ENCODE assay signal across 15 cellular contexts in the genomic region with DNA sequence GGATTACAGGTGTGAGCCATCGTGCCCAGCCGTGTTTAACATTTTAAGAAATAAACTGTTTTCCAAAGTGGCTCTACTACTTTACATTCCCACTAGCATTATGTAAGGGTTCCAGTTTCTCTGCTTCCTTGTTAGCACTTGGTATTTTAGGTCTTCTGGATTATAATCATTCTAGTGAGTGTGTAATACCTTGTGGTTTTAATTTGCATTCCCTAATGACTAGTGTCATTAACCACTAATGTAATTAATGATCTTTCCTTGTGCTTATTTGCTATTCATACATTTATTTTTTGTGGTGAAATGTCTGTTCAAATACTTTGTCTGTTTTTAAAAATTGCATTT. TPM values are rescaled to one million over a fixed set of nuclear protein-coding genes. Genes with fewer than 3 reads are reported as not detected.
DNase-seq lines count a peak whose midpoint lies in the region; ATAC-seq, FAIRE-seq and TF ChIP-seq lines count a peak whose summit lies in the region.
"Had no signal": no experiment of that assay in that cellular context is flagged by ENCODE, and none has a peak within 500 bp of the region (broad histone marks: within the 10 kb centered on the region; RNA-seq: fewer than 3 reads in every experiment).

No MANE protein-coding gene starts in this region.

- H3K4me3 ChIP-seq in astrocyte (ENCODE audit: insufficient read depth, low read depth, low read length) (no peak overlapping the region), right cardiac atrium (ENCODE audit: low read length) (no peak overlapping the region)

- no peak overlapping the region for H3K14ac ChIP-seq in H9 (ENCODE audit: insufficient read depth, low read length)

- H3K79me2 ChIP-seq in H9 (ENCODE audit: insufficient read depth, low read length) = no peaks in the 10 kb centered on the region; the same call in 1 of the 2 replicates
- peaks cover 56% of the 10 kb centered on the region for H3K79me2 ChIP-seq in astrocyte (ENCODE audit: insufficient read depth, low read length)

- no peak overlapping the region for H2AK5ac ChIP-seq in H9 (ENCODE audit: insufficient read length, low read length)

- H3K27me3 ChIP-seq in H9 (ENCODE audit: insufficient read depth, low read length) = no peaks in the 10 kb centered on the region
- H3K27me3 ChIP-seq in astrocyte (ENCODE audit: insufficient read depth, low read length) = no peaks in the 10 kb centered on the region
- H3K27me3 ChIP-seq in right cardiac atrium (ENCODE audit: control insufficient read depth, insufficient read depth) = no peaks in the 10 kb centered on the region

- H3K9me3 Mint-ChIP-seq in H9 = no peaks in the 10 kb centered on the region
- no peaks in the 10 kb centered on the region for H3K9me3 Mint-ChIP-seq in astrocyte (ENCODE audit: unreplicated experiment)
- no peaks in the 10 kb centered on the region for H3K9me3 Mint-ChIP-seq in stimulated activated memory B cell treated with anti-CD40 and anti-IgM and Interleukin-4, amounts not matched to agents 10 μg/mL and 1 μg/mL and 100 μg/mL, for 72 hours
- H3K9me3 Mint-ChIP-seq: activated naive CD4-positive, alpha-beta T cell treated with anti-CD3 and anti-CD28 coated beads, Interleukin-2, amount 10 ng/mL, durations not matched to agents 7 days and 5 days; stimulated activated naive CD8-positive, alpha-beta T cell treated with anti-CD3 and anti-CD28 coated beads, Interleukin-15, amount 100 ng/mL, for 72 hours had no signal

- H3K27ac ChIP-seq in H9 (ENCODE audit: insufficient read length, low read depth, low read length) (no peak overlapping the region), astrocyte (ENCODE audit: low read depth, low read length) (no peak overlapping the region), right cardiac atrium (ENCODE audit: low read length) (peak overlapping the region; percentile 82), RWPE1 (no peak overlapping the region)

- no peak overlapping the region for H3K18ac ChIP-seq in H9 (ENCODE audit: insufficient read length, low read depth, low read length)

- H3K9ac ChIP-seq in H9 (ENCODE audit: extremely low read depth, insufficient read length, low read length) (no peak overlapping the region), astrocyte (ENCODE audit: low read length) (no peak overlapping the region)

- intact Hi-C loops in right cardiac atrium (cut with DNase I) = no loop called here

- H3K23ac ChIP-seq in H9 (ENCODE audit: insufficient read length, low read depth, low read length) = no peak overlapping the region

- no peak overlapping the region for H4K91ac ChIP-seq in H9 (ENCODE audit: insufficient read length, low read depth, low read length)

- no peak overlapping the region for H2BK15ac ChIP-seq in H9 (ENCODE audit: low read depth, low read length)

- no peak overlapping the region for H3K4ac ChIP-seq in H9 (ENCODE audit: low read depth, low read length)

- POLR2A ChIA-PET in RWPE1 (lab: Yijun Ruan, JAX; ENCODE audit: low non-redundant PET) = no interaction called here

- no peak for ATAC-seq in right cardiac atrium
- no peak for ATAC-seq in stimulated activated memory B cell treated with anti-CD40 and anti-IgM and Interleukin-4, amounts not matched to agents 10 μg/mL and 1 μg/mL and 100 μg/mL, for 72 hours
- ATAC-seq: HCT116; stimulated activated naive CD8-positive, alpha-beta T cell treated with anti-CD3 and anti-CD28 coated beads, Interleukin-15, amount 100 ng/mL, for 72 hours had no signal

- no peak for FAIRE-seq in astrocyte (lab: Jason Lieb, UNC)

- H4K20me1 ChIP-seq in H9 (ENCODE audit: control insufficient read depth, insufficient read depth, insufficient read length) = no peaks in the 10 kb centered on the region
- H4K20me1 ChIP-seq in astrocyte (ENCODE audit: insufficient read depth, low read length) = peaks cover 51% of the 10 kb centered on the region

- H3K4me1 ChIP-seq in H9 (ENCODE audit: insufficient read depth, low read length) (no peaks in the 10 kb centered on the region), astrocyte (ENCODE audit: insufficient read depth, low read length) (no peaks in the 10 kb centered on the region), right cardiac atrium (ENCODE audit: control insufficient read depth, insufficient read depth, low read length) (peaks cover 2% of the 10 kb centered on the region)

- H4K8ac ChIP-seq in H9 (replicated peaks; ENCODE audit: insufficient read length, low read depth, low read length) = no peak overlapping the region

- H3K4me2 ChIP-seq in H9 (ENCODE audit: insufficient read depth, insufficient read length, low read length) (no peak overlapping the region), astrocyte (ENCODE audit: low read length) (no peak overlapping the region)

- no peak overlapping the region for H2BK5ac ChIP-seq in H9 (ENCODE audit: insufficient read length, low read length)

- no peak overlapping the region for H2BK120ac ChIP-seq in H9 (ENCODE audit: low read depth, low read length, poor library complexity, severe bottlenecking)

- no peak overlapping the region for H4K5ac ChIP-seq in H9 (ENCODE audit: insufficient read length, low read depth, low read length)

- peaks cover 4 to 10% of the 10 kb centered on the region in 2 experiments; a peak in 3 of 4 replicates for H3K4me1 Mint-ChIP-seq in H9
- peaks cover 19% of the 10 kb centered on the region for H3K4me1 Mint-ChIP-seq in astrocyte (ENCODE audit: low read depth, unreplicated experiment)
- peaks cover 53% of the 10 kb centered on the region for H3K4me1 Mint-ChIP-seq in stimulated activated memory B cell treated with anti-CD40 and anti-IgM and Interleukin-4, amounts not matched to agents 10 μg/mL and 1 μg/mL and 100 μg/mL, for 72 hours

- no CpG with 5 or more reads among the region's 2 CpGs for WGBS in H9 (ENCODE audit: extremely low coverage, insufficient read length, low lambda C conversion rate)
- WGBS in right cardiac atrium = 52% methylated on average over 2 of the region's 2 CpGs

- no peak overlapping the region for H2BK12ac ChIP-seq in H9 (ENCODE audit: insufficient read length, low read depth, low read length)

- no peak for DNase-seq in H9
- peak; percentile 67 for DNase-seq in astrocyte (ENCODE audit: low read depth)
- no peak for DNase-seq in right cardiac atrium
- DNase-seq in NCI-H1436 treated with DMSO at 0.1 percent for 48 hours (lab: John Stamatoyannopoulos, UW) = no peak
- DNase-seq in RWPE1 (ENCODE audit: low spot score) = no peak
- no peak for DNase-seq in anterior cingulate cortex (lab: John Stamatoyannopoulos, UW)
- DNase-seq: activated naive CD4-positive, alpha-beta T cell treated with anti-CD3 and anti-CD28 coated beads, Interleukin-2, amount 10 ng/mL, durations not matched to agents 7 days and 5 days; erythroblast; mesenchymal stem cell; NCI-H1436; NCI-H446 treated with DMSO at 0.1 percent for 48 hours; stimulated activated naive CD8-positive, alpha-beta T cell treated with anti-CD3 and anti-CD28 coated beads, Interleukin-15, amount 100 ng/mL, for 72 hours had no signal

- H3K23me2 ChIP-seq in H9 (ENCODE audit: insufficient read length, low read depth, low read length, poor library complexity, severe bottlenecking) = no peaks in the 10 kb centered on the region

- H2BK20ac ChIP-seq in H9 (ENCODE audit: low read depth, low read length, poor library complexity, severe bottlenecking) = no peak overlapping the region

- H3K36me3 ChIP-seq in astrocyte (ENCODE audit: insufficient read depth, low read length) = no peaks in the 10 kb centered on the region

- no peak overlapping the region for H3T11ph ChIP-seq in H9 (ENCODE audit: low read length)

- no peaks in the 10 kb centered on the region for H3K79me1 ChIP-seq in H9 (ENCODE audit: insufficient read depth, low read depth, low read length, poor library complexity, severe bottlenecking)

- TF ChIP-seq CTCF in H9 (conservative IDR thresholded peaks at IDR 0.05) (no peak), astrocyte (IDR thresholded peaks at IDR 0.05; ENCODE audit: insufficient read depth, low read depth, low read length) (no peak), RWPE1 (conservative IDR thresholded peaks at IDR 0.05; ENCODE audit: low read depth) (no peak)

- H3K27me3 Mint-ChIP-seq in H9 (ENCODE audit: low read depth) (no peaks in the 10 kb centered on the region), astrocyte (ENCODE audit: low read depth, unreplicated experiment) (no peaks in the 10 kb centered on the region)
- H3K27me3 Mint-ChIP-seq in stimulated activated memory B cell treated with anti-CD40 and anti-IgM and Interleukin-4, amounts not matched to agents 10 μg/mL and 1 μg/mL and 100 μg/mL, for 72 hours = no peaks in the 10 kb centered on the region
- H3K27me3 Mint-ChIP-seq: activated naive CD4-positive, alpha-beta T cell treated with anti-CD3 and anti-CD28 coated beads, Interleukin-2, amount 10 ng/mL, durations not matched to agents 7 days and 5 days; B cell; stimulated activated naive CD8-positive, alpha-beta T cell treated with anti-CD3 and anti-CD28 coated beads, Interleukin-15, amount 100 ng/mL, for 72 hours had no signal

- H3K36me3 Mint-ChIP-seq in H9 (ENCODE audit: insufficient read depth in 1 of 3, low read depth in 3 of 3) (peaks cover 10 to 18% (median 14%) of the 10 kb centered on the region in 3 experiments; a peak in 6 of 7 replicates), astrocyte (ENCODE audit: low read depth, unreplicated experiment) (peaks cover 2% of the 10 kb centered on the region)
- peaks cover 24% of the 10 kb centered on the region for H3K36me3 Mint-ChIP-seq in stimulated activated memory B cell treated with anti-CD40 and anti-IgM and Interleukin-4, amounts not matched to agents 10 μg/mL and 1 μg/mL and 100 μg/mL, for 72 hours

- H3K27ac Mint-ChIP-seq in H9 (peak overlapping the region in 2 of 3 experiments; percentile 22 to 40; a peak in 2 of 7 replicates), astrocyte (ENCODE audit: unreplicated experiment) (no peak overlapping the region)
- H3K27ac Mint-ChIP-seq in stimulated activated memory B cell treated with anti-CD40 and anti-IgM and Interleukin-4, amounts not matched to agents 10 μg/mL and 1 μg/mL and 100 μg/mL, for 72 hours = peak overlapping the region; percentile 27
- H3K27ac Mint-ChIP-seq: activated naive CD4-positive, alpha-beta T cell treated with anti-CD3 and anti-CD28 coated beads, Interleukin-2, amount 10 ng/mL, durations not matched to agents 7 days and 5 days; B cell; stimulated activated naive CD8-positive, alpha-beta T cell treated with anti-CD3 and anti-CD28 coated beads, Interleukin-15, amount 100 ng/mL, for 72 hours had no signal

- H3K4me3 Mint-ChIP-seq in H9 = no peak overlapping the region
- H3K4me3 Mint-ChIP-seq in astrocyte (ENCODE audit: unreplicated experiment) = no peak overlapping the region
- H3K4me3 Mint-ChIP-seq in stimulated activated memory B cell treated with anti-CD40 and anti-IgM and Interleukin-4, amounts not matched to agents 10 μg/mL and 1 μg/mL and 100 μg/mL, for 72 hours = no peak overlapping the region
- H3K4me3 Mint-ChIP-seq: activated naive CD4-positive, alpha-beta T cell treated with anti-CD3 and anti-CD28 coated beads, Interleukin-2, amount 10 ng/mL, durations not matched to agents 7 days and 5 days; B cell; stimulated activated naive CD8-positive, alpha-beta T cell treated with anti-CD3 and anti-CD28 coated beads, Interleukin-15, amount 100 ng/mL, for 72 hours had no signal

- CTCF ChIA-PET in RWPE1 (lab: Yijun Ruan, JAX) = no interaction called here

- no peak overlapping the region for H2AFZ ChIP-seq in H9 (ENCODE audit: low read length)
- H2AFZ ChIP-seq in astrocyte (ENCODE audit: low read depth, low read length) = no peak overlapping the region

- H3K56ac ChIP-seq in H9 (ENCODE audit: insufficient read length, low read depth, low read length) = no peak overlapping the region

- H3K9me3 ChIP-seq in H9 (ENCODE audit: control insufficient read depth, low read depth, low read length) (no peaks in the 10 kb centered on the region), astrocyte (ENCODE audit: insufficient read depth, low read depth, low read length) (no peaks in the 10 kb centered on the region), right cardiac atrium (ENCODE audit: control insufficient read depth, low read length) (no peaks in the 10 kb centered on the region)

RNA-seq across cellular contexts. Expression of a gene that starts 30.7 kb away (rescaled TPM):
- total RNA-seq in H9 (2021) (114 and 122 TPM in 2 replicates), astrocyte (93.6 and 94.6 TPM in 2 replicates), right cardiac atrium (100 to 1,000 TPM in 2 of 4 donors, 10 to 100 TPM in 2; 95.5 to 122 (median 103) TPM)
- 62.2 TPM for polyA plus RNA-seq in right cardiac atrium

RNA-seq across cellular contexts. Expression of a gene that starts 40.7 kb away (rescaled TPM):
- 34.5 and 36.0 TPM in 2 replicates for total RNA-seq in H9 (2021)
- 25.0 and 28.1 TPM in 2 replicates for total RNA-seq in astrocyte
- total RNA-seq in right cardiac atrium = 10 to 100 TPM; 39.1 to 42.8 (median 39.5) TPM
- 24.9 TPM for polyA plus RNA-seq in right cardiac atrium

RNA-seq across cellular contexts. Expression of a gene that starts 50.7 kb away (rescaled TPM):
- total RNA-seq in H9 (2021) (6.2 and 7.4 TPM in 2 replicates), astrocyte (25.0 and 27.3 TPM in 2 replicates), right cardiac atrium (10 to 100 TPM; 43.6 to 48.2 (median 45.1) TPM)
- 57.7 TPM for polyA plus RNA-seq in right cardiac atrium

RNA-seq across cellular contexts. Expression of a gene that starts 57.8 kb away (rescaled TPM):
- total RNA-seq in H9 (2021) = 282 and 298 TPM in 2 replicates
- total RNA-seq in astrocyte = 107 and 130 TPM in 2 replicates
- 100 to 1,000 TPM in 1 of 4 donors, 10 to 100 TPM in 3; 77.3 to 109 (median 90.1) TPM for total RNA-seq in right cardiac atrium
- 65.3 TPM for polyA plus RNA-seq in right cardiac atrium
